In genomic region chr20:32682508-32682987, GRCh38 we compare ENCODE assay signal across 1 cellular context.
TF ChIP-seq lines count a peak whose summit lies in the region.

No MANE protein-coding gene starts in this region.

TF ChIP-seq in K562, 482 proteins besides CTCF, POLR2A, EP300 and RAD21 (continued from another document and continues in another):
- TF ChIP-seq RREB1 (CRISPR knock-in tag; IDR thresholded peaks at IDR 0.05) = no peak
- no peak for TF ChIP-seq ZBTB34 (CRISPR knock-in tag; IDR thresholded peaks at IDR 0.05)
- TF ChIP-seq ARID3B (CRISPR knock-in tag; IDR thresholded peaks at IDR 0.05; ENCODE audit: borderline replicate concordance) = no peak
- TF ChIP-seq U2AF1 (optimal IDR thresholded peaks at IDR 0.05; ENCODE audit: low read depth, low read length) = no peak
- TF ChIP-seq WHSC1 (IDR thresholded peaks at IDR 0.05; ENCODE audit: low read length) = no peak
- no peak for TF ChIP-seq HMG20A (CRISPR knock-in tag; conservative IDR thresholded peaks at IDR 0.05)
- TF ChIP-seq TAF15 (IDR thresholded peaks at IDR 0.05; ENCODE audit: low read depth, low read length) = no peak
- TF ChIP-seq TFAM (CRISPR knock-in tag; conservative IDR thresholded peaks at IDR 0.05) = no peak
- peak; percentile 88 for TF ChIP-seq TCF3 (CRISPR knock-in tag; IDR thresholded peaks at IDR 0.05)
- TF ChIP-seq TBP (optimal IDR thresholded peaks at IDR 0.05; ENCODE audit: low read depth, low read length) = no peak
- no peak for TF ChIP-seq NR4A1 (CRISPR knock-in tag; IDR thresholded peaks at IDR 0.05)
- no peak for TF ChIP-seq NR4A1 (tag; IDR thresholded peaks at IDR 0.05)
- peak; percentile 15 for TF ChIP-seq CCNT2 (IDR thresholded peaks at IDR 0.05; ENCODE audit: borderline replicate concordance, extremely low read depth, insufficient read length, low read depth, low read length)
- TF ChIP-seq ZNF316 (IDR thresholded peaks at IDR 0.05) = no peak
- no peak for TF ChIP-seq IRF9 (tag; IDR thresholded peaks at IDR 0.05)
- no peak for TF ChIP-seq ARID3A (IDR thresholded peaks at IDR 0.05; ENCODE audit: borderline replicate concordance, low read depth, low read length)
- TF ChIP-seq ZNF184 (CRISPR knock-in tag; IDR thresholded peaks at IDR 0.05) = no peak
- TF ChIP-seq PHB (CRISPR knock-in tag; IDR thresholded peaks at IDR 0.05) = no peak
- TF ChIP-seq MEIS2 (IDR thresholded peaks at IDR 0.05; ENCODE audit: partially characterized antibody) = peak; percentile 76
- no peak for TF ChIP-seq ZNF75A (CRISPR knock-in tag; IDR thresholded peaks at IDR 0.05)
- peak; percentile 62 for TF ChIP-seq ATF7 (IDR thresholded peaks at IDR 0.05)
- TF ChIP-seq MAFF (IDR thresholded peaks at IDR 0.05; ENCODE audit: low read length) = no peak
- TF ChIP-seq MYNN (IDR thresholded peaks at IDR 0.05) = no peak
- TF ChIP-seq MYNN (CRISPR knock-in tag; IDR thresholded peaks at IDR 0.05) = no peak
- TF ChIP-seq ZNF436 (CRISPR knock-in tag; IDR thresholded peaks at IDR 0.05) = no peak
- no peak for TF ChIP-seq FOXP4 (CRISPR knock-in tag; IDR thresholded peaks at IDR 0.05; ENCODE audit: borderline replicate concordance)
- no peak for TF ChIP-seq RERE (CRISPR knock-in tag; IDR thresholded peaks at IDR 0.05; ENCODE audit: borderline replicate concordance)
- no peak for TF ChIP-seq ELK1 (CRISPR knock-in tag; IDR thresholded peaks at IDR 0.05)
- no peak for TF ChIP-seq PCBP1 (IDR thresholded peaks at IDR 0.05; ENCODE audit: low read depth, low read length, poor library complexity, severe bottlenecking)
- no peak for TF ChIP-seq ZNF232 (CRISPR knock-in tag; IDR thresholded peaks at IDR 0.05)
- TF ChIP-seq POU5F1 (IDR thresholded peaks at IDR 0.05; ENCODE audit: borderline replicate concordance, low read depth, low read length, partially characterized antibody) = no peak
- TF ChIP-seq HLTF (IDR thresholded peaks at IDR 0.05) = no peak
- TF ChIP-seq USF2 (CRISPR knock-in tag; IDR thresholded peaks at IDR 0.05) = no peak
- no peak for TF ChIP-seq ATF2 (CRISPR knock-in tag; IDR thresholded peaks at IDR 0.05)
